Comparison of ENCODE assay signal across 18 cellular contexts in the genomic region with DNA sequence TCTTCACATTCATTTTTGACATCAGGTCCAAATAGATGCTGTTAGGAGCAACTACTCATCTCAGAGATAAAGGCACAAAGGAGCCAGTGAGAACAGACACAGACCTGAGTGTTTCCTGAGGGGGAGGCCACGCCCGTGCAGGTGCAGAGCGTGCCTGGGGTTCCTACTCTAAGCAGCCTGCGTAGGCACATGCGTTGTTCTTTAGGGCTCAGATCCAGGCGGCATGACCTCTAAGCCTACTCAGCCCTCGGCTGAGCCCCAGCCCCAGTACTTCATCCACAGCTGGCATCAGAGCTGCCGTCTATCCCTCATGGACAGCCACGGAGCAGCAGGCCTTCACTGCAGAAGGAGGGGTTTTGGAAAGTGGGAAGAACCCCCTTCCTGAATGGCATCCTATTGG. TPM values are rescaled to one million over a fixed set of nuclear protein-coding genes. Genes with fewer than 3 reads are reported as not detected.
DNase-seq lines count a peak whose midpoint lies in the region; ATAC-seq, FAIRE-seq and TF ChIP-seq lines count a peak whose summit lies in the region.
"Had no signal": no experiment of that assay in that cellular context is flagged by ENCODE, and none has a peak within 500 bp of the region (broad histone marks: within the 10 kb centered on the region; RNA-seq: fewer than 3 reads in every experiment).

No MANE protein-coding gene starts in this region.

- H3K4me1 ChIP-seq in kidney (ENCODE audit: control insufficient read depth in 1 of 2, insufficient read depth in 1 of 2, low read depth in 1 of 2, low read length in 2 of 2): no peaks in the 10 kb centered on the region
- H3K4me1 ChIP-seq in stomach smooth muscle (ENCODE audit: control insufficient read depth, insufficient read depth, low read length): peaks cover 13% of the 10 kb centered on the region

- ATAC-seq in stimulated activated naive CD8-positive, alpha-beta T cell treated with anti-CD3 and anti-CD28 coated beads, Interleukin-15, amount 100 ng/mL, for 72 hours: no peak
- ATAC-seq: Panc1 had no signal

- H3K27ac Mint-ChIP-seq in activated T-cell treated with anti-CD3 and anti-CD28 coated beads, Interleukin-2, amount 50 U/mL, for 24 hours: no peak overlapping the region
- no peak overlapping the region for H3K27ac Mint-ChIP-seq in stimulated activated naive CD8-positive, alpha-beta T cell treated with anti-CD3 and anti-CD28 coated beads, Interleukin-15, amount 100 ng/mL, for 72 hours

- H3K4me3 ChIP-seq in kidney (ENCODE audit: low read length in 2 of 2) (no peak overlapping the region), stomach smooth muscle (ENCODE audit: low read length in 2 of 2) (peak overlapping the region in 1 of 2 donors; percentile 40)

- no peak for DNase-seq in activated T-cell treated with anti-CD3 and anti-CD28 coated beads, Interleukin-2, amount 50 U/mL, for 24 hours
- DNase-seq in activated T-cell treated with anti-CD3 and anti-CD28 coated beads, Interleukin-2, amount 50 U/mL, for 48 hours: no peak
- peak; percentile 51 for DNase-seq in RPMI8226
- DNase-seq in kidney: peak; percentile 42
- no peak for DNase-seq in stimulated activated CD4-positive, alpha-beta T cell treated with anti-CD3 and anti-CD28 coated beads, Interleukin-4, amount 100 ng/mL, for 24 hours
- no peak for DNase-seq in dedifferentiated amniotic fluid mesenchymal stem cell (ENCODE audit: extremely low spot score)
- DNase-seq in stimulated activated naive CD8-positive, alpha-beta T cell treated with anti-CD3 and anti-CD28 coated beads, Interleukin-15, amount 100 ng/mL, for 72 hours: no peak
- DNase-seq: 8988T, C1 segment of cervical spinal cord, MV-4-11, NCI-H1436 treated with DMSO at 0.1 percent for 48 hours, NCI-H2107, NCI-H446 treated with DMSO at 0.1 percent for 48 hours, Right ventricle myocardium superior, SK-N-SH had no signal

- peaks cover 14% of the 10 kb centered on the region for H3K4me1 Mint-ChIP-seq in activated T-cell treated with anti-CD3 and anti-CD28 coated beads, Interleukin-2, amount 50 U/mL, for 24 hours (ENCODE audit: low read depth)
- peaks cover 6% of the 10 kb centered on the region for H3K4me1 Mint-ChIP-seq in stimulated activated naive CD8-positive, alpha-beta T cell treated with anti-CD3 and anti-CD28 coated beads, Interleukin-15, amount 100 ng/mL, for 72 hours

- intact Hi-C loops in kidney (cut with DNase I): no loop called here

- peak overlapping the region; percentile 70 for H3K4me3 Mint-ChIP-seq in activated T-cell treated with anti-CD3 and anti-CD28 coated beads, Interleukin-2, amount 50 U/mL, for 24 hours
- no peak overlapping the region for H3K4me3 Mint-ChIP-seq in stimulated activated naive CD8-positive, alpha-beta T cell treated with anti-CD3 and anti-CD28 coated beads, Interleukin-15, amount 100 ng/mL, for 72 hours

- H3K36me3 Mint-ChIP-seq in activated T-cell treated with anti-CD3 and anti-CD28 coated beads, Interleukin-2, amount 50 U/mL, for 24 hours (ENCODE audit: low read depth): no peaks in the 10 kb centered on the region

- H3K9me3 Mint-ChIP-seq in activated T-cell treated with anti-CD3 and anti-CD28 coated beads, Interleukin-2, amount 50 U/mL, for 24 hours: no peaks in the 10 kb centered on the region
- H3K9me3 Mint-ChIP-seq in stimulated activated naive CD8-positive, alpha-beta T cell treated with anti-CD3 and anti-CD28 coated beads, Interleukin-15, amount 100 ng/mL, for 72 hours: no peaks in the 10 kb centered on the region

- H3K27me3 Mint-ChIP-seq in activated T-cell treated with anti-CD3 and anti-CD28 coated beads, Interleukin-2, amount 50 U/mL, for 24 hours: peaks cover 6% of the 10 kb centered on the region
- H3K27me3 Mint-ChIP-seq in stimulated activated naive CD8-positive, alpha-beta T cell treated with anti-CD3 and anti-CD28 coated beads, Interleukin-15, amount 100 ng/mL, for 72 hours: no peaks in the 10 kb centered on the region

- no peaks in the 10 kb centered on the region for H3K27me3 ChIP-seq in stomach smooth muscle (ENCODE audit: control insufficient read depth in 1 of 2, insufficient read depth in 2 of 2, low read length in 2 of 2)

- no peak for TF ChIP-seq CTCF in kidney (IDR thresholded peaks at IDR 0.05; ENCODE audit: borderline replicate concordance, extremely low read depth, insufficient read depth)

- H3K27ac ChIP-seq in kidney (ENCODE audit: low read depth in 2 of 2, low read length in 2 of 2) (no peak overlapping the region), stomach smooth muscle (ENCODE audit: low read length) (peak overlapping the region; percentile 31)

- H3K36me3 ChIP-seq in kidney (ENCODE audit: control insufficient read depth in 1 of 2, insufficient read depth in 2 of 2, low read length in 2 of 2) (no peaks in the 10 kb centered on the region), stomach smooth muscle (ENCODE audit: control insufficient read depth in 2 of 2, insufficient read depth in 2 of 2, low read length in 2 of 2) (no peaks in the 10 kb centered on the region)

- H3K9me3 ChIP-seq in kidney (ENCODE audit: control insufficient read depth in 1 of 2, low read length in 2 of 2): no peaks in the 10 kb centered on the region
- no peaks in the 10 kb centered on the region for H3K9me3 ChIP-seq in stomach smooth muscle (ENCODE audit: control insufficient read depth in 2 of 2, low read length in 2 of 2)
- H3K9me3 ChIP-seq: SK-N-SH had no signal

- no peak overlapping the region for H3K9ac ChIP-seq in kidney (ENCODE audit: low read length in 2 of 2)
- H3K9ac ChIP-seq in stomach smooth muscle (ENCODE audit: low read length in 2 of 2): no peak overlapping the region
- H3K9ac ChIP-seq: SK-N-SH had no signal

- no peak for FAIRE-seq in kidney (lab: Jason Lieb, UNC)
- FAIRE-seq: H54 had no signal

RNA-seq across cellular contexts. Expression of gene PXDN, which starts 54.9 kb away (rescaled TPM):
- total RNA-seq in kidney: 42.3 TPM
- 4.7 TPM for polyA plus RNA-seq in kidney (ENCODE audit: insufficient read depth, low read depth, low replicate concordance)

Comparison
In these comparisons a context has a peak if more than half of its experiments do, and no peak if none do; other contexts are left out.
1. DNase-seq: peak in RPMI8226 (single experiment) and kidney (single experiment); none in activated T-cell treated with anti-CD3 and anti-CD28 coated beads, Interleukin-2, amount 50 U/mL, for 24 hours (single experiment), activated T-cell treated with anti-CD3 and anti-CD28 coated beads, Interleukin-2, amount 50 U/mL, for 48 hours (0 of 2), stimulated activated CD4-positive, alpha-beta T cell treated with anti-CD3 and anti-CD28 coated beads, Interleukin-4, amount 100 ng/mL, for 24 hours (single experiment), dedifferentiated amniotic fluid mesenchymal stem cell (single experiment) and stimulated activated naive CD8-positive, alpha-beta T cell treated with anti-CD3 and anti-CD28 coated beads, Interleukin-15, amount 100 ng/mL, for 72 hours (0 of 2).